Comparison of ENCODE assay signal across 1 cellular context in the genomic region with DNA sequence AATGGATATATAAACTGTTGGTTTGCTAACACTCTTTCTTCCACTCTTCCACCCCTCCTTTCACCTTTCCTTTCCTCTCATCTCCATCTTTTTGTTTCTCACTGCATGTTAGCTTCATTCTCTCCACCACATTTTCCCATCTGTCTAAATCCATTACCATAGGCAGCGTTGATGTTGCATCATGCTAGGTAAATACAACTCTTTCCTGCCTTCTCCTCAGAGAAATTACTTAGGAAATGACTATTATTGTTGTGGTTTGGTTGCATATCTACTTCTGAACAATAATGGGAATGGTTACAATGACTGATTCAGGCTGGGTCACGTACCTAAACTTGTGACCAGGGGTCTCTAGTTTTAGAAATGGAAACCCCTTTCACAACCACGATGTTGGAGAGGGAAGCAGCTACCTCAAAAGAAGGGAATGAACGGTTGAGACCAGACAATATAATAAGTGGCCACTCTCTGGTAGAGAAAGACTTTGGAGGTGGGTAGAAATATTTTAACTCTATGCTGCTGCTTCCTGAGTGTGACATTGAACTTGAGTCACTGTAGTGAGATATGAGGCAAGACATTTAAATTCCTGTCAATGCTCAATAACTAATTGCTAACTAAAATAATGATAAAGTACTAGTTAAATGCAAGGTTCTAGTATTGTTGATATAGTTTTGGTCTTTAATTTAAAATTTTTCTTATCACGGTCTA.
A peak's percentile ranks its signal among the peaks of the same experiment; 100 is the strongest.
TF ChIP-seq lines count a peak whose summit lies in the region.

No MANE protein-coding gene starts in this region.

TF ChIP-seq in HEK293, 187 proteins besides CTCF, POLR2A, EP300 and RAD21 (continued from another document):
- TF ChIP-seq, protein P1, sequence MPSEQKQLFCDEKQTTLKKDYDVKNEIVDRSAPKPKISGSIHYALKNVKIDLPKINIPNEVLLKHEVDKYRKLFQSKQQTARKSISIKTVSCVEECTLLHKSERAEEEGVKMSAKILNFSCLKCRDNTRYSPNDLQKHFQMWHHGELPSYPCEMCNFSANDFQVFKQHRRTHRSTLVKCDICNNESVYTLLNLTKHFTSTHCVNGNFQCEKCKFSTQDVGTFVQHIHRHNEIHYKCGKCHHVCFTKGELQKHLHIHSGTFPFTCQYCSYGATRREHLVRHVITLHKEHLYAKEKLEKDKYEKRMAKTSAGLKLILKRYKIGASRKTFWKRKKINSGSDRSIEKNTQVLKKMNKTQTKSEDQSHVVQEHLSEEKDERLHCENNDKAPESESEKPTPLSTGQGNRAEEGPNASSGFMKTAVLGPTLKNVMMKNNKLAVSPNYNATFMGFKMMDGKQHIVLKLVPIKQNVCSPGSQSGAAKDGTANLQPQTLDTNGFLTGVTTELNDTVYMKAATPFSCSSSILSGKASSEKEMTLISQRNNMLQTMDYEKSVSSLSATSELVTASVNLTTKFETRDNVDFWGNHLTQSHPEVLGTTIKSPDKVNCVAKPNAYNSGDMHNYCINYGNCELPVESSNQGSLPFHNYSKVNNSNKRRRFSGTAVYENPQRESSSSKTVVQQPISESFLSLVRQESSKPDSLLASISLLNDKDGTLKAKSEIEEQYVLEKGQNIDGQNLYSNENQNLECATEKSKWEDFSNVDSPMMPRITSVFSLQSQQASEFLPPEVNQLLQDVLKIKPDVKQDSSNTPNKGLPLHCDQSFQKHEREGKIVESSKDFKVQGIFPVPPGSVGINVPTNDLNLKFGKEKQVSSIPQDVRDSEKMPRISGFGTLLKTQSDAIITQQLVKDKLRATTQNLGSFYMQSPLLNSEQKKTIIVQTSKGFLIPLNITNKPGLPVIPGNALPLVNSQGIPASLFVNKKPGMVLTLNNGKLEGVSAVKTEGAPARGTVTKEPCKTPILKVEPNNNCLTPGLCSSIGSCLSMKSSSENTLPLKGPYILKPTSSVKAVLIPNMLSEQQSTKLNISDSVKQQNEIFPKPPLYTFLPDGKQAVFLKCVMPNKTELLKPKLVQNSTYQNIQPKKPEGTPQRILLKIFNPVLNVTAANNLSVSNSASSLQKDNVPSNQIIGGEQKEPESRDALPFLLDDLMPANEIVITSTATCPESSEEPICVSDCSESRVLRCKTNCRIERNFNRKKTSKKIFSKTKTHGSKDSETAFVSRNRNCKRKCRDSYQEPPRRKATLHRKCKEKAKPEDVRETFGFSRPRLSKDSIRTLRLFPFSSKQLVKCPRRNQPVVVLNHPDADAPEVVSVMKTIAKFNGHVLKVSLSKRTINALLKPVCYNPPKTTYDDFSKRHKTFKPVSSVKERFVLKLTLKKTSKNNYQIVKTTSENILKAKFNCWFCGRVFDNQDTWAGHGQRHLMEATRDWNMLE (tag by site-specific recombination; conservative IDR thresholded peaks at IDR 0.05; ENCODE audit: low read depth), result peak; percentile 41
- TF ChIP-seq PRDM1 (tag by site-specific recombination; IDR thresholded peaks at IDR 0.05), result 0 out of 2 replicates have a peak, but pooled peaks have one; percentile 41
